ENCODE assay signal across 29 cellular contexts in genomic region chr12:15458008-15458407, GRCh38.
"Had no signal": no experiment of that assay in that cellular context is flagged by ENCODE, and none has a peak within 500 bp of the region (broad histone marks: within the 10 kb centered on the region; RNA-seq: fewer than 3 reads in every experiment).

No MANE protein-coding gene starts in this region.

- H3K27me3 Mint-ChIP-seq: progenitor cell of endocrine pancreas; stimulated activated naive B cell treated with anti-CD40 and anti-IgM and Interleukin-4, amounts not matched to agents 10 μg/mL and 1 μg/mL and 100 μg/mL, for 72 hours had no signal

- H3K36me3 Mint-ChIP-seq: stimulated activated effector memory CD8-positive, alpha-beta T cell treated with anti-CD3 and anti-CD28 coated beads, Interleukin-12 subunit alpha, Interleukin-12 subunit beta, amount 100 ng/mL, for 72 hours had no signal

- H3K27me3 ChIP-seq: neural progenitor cell, ovary, right lobe of liver, sigmoid colon, stomach, thyroid gland, tibial nerve, upper lobe of right lung, uterus had no signal

- H3K27ac Mint-ChIP-seq: naive thymus-derived CD8-positive, alpha-beta T cell; natural killer cell treated with Interleukin-12 subunit alpha and Interleukin-12 subunit beta and Interleukin-15 and Interleukin-18, amount 100 ng/mL, for 72 hours; nephron progenitor cell; neural progenitor cell; stimulated activated effector memory CD8-positive, alpha-beta T cell treated with anti-CD3 and anti-CD28 coated beads, Interleukin-12 subunit alpha, Interleukin-12 subunit beta, amount 100 ng/mL, for 72 hours; stimulated activated naive B cell treated with anti-CD40 and anti-IgM and Interleukin-4, amounts not matched to agents 10 μg/mL and 1 μg/mL and 100 μg/mL, for 72 hours; stimulated activated naive CD8-positive, alpha-beta T cell treated with anti-CD3 and anti-CD28 coated beads, Interleukin-15, Interleukin-2, amounts not matched to agents 100 ng/mL and 50 ng/mL, for 24 hours had no signal

- H3K4me2 ChIP-seq: neural progenitor cell had no signal

- ATAC-seq: naive thymus-derived CD8-positive, alpha-beta T cell; natural killer cell treated with Interleukin-12 subunit alpha and Interleukin-12 subunit beta and Interleukin-15 and Interleukin-18, amount 100 ng/mL, for 72 hours; psoas muscle; right cardiac atrium; right lobe of liver; stimulated activated effector memory CD8-positive, alpha-beta T cell treated with anti-CD3 and anti-CD28 coated beads, Interleukin-12 subunit alpha, Interleukin-12 subunit beta, amount 100 ng/mL, for 72 hours; stimulated activated naive B cell treated with anti-CD40 and anti-IgM and Interleukin-4, amounts not matched to agents 10 μg/mL and 1 μg/mL and 100 μg/mL, for 72 hours; upper lobe of right lung had no signal

- H2AFZ ChIP-seq: neural progenitor cell, parathyroid adenoma had no signal

- H3K4me1 Mint-ChIP-seq: nephron progenitor cell; neural progenitor cell; stimulated activated effector memory CD8-positive, alpha-beta T cell treated with anti-CD3 and anti-CD28 coated beads, Interleukin-12 subunit alpha, Interleukin-12 subunit beta, amount 100 ng/mL, for 72 hours had no signal

- H3K4me3 ChIP-seq: neural progenitor cell, ovary, psoas muscle, right lobe of liver, sigmoid colon, stomach, thoracic aorta, thyroid gland, tibial nerve, upper lobe of right lung, uterus had no signal

- H3K9me3 ChIP-seq: ovary, thyroid gland, upper lobe of right lung, uterus had no signal

- H3K79me2 ChIP-seq: parathyroid adenoma had no signal

- H3K36me3 ChIP-seq: neural progenitor cell, ovary, right lobe of liver, sigmoid colon, stomach, thoracic aorta, thyroid gland, tibial nerve, upper lobe of right lung, uterus had no signal

- H3K4me1 ChIP-seq: neural progenitor cell, parathyroid adenoma, psoas muscle, right lobe of liver, sigmoid colon, stomach, thyroid gland, tibial nerve, upper lobe of right lung, uterus had no signal

- H3K9ac ChIP-seq: neural progenitor cell, parathyroid adenoma had no signal

- DNase-seq: naive thymus-derived CD8-positive, alpha-beta T cell; nephron progenitor cell; occipital lobe; ovary; posterior cingulate gyrus; psoas muscle; right cardiac atrium; right lobe of liver; sigmoid colon; small intestine; stimulated activated CD4-positive, alpha-beta T cell treated with anti-CD3 and anti-CD28 coated beads, Interleukin-15, amount 100 ng/mL, for 24 hours; stimulated activated CD4-positive, alpha-beta T cell treated with anti-CD3 and anti-CD28 coated beads, Interleukin-2, amount 100 ng/mL, for 24 hours; stimulated activated CD4-positive, alpha-beta T cell treated with anti-CD3 and anti-CD28 coated beads, Interleukin-2, amount 100 ng/mL, for 48 hours; stimulated activated CD4-positive, alpha-beta T cell treated with anti-CD3 and anti-CD28 coated beads, Interleukin-4, amount 100 ng/mL, for 24 hours; stimulated activated naive B cell treated with anti-CD40 and anti-IgM and Interleukin-4, amounts not matched to agents 10 μg/mL and 1 μg/mL and 100 μg/mL, for 72 hours; stimulated activated naive CD4-positive, alpha-beta T cell treated with Interleukin-2 at 50 U/mL for 16 hours; stomach; thyroid gland; trophoblast cell; upper lobe of right lung; uterus had no signal

- H3K4me3 Mint-ChIP-seq: naive thymus-derived CD8-positive, alpha-beta T cell; natural killer cell treated with Interleukin-12 subunit alpha and Interleukin-12 subunit beta and Interleukin-15 and Interleukin-18, amount 100 ng/mL, for 72 hours; nephron progenitor cell; neural progenitor cell; stimulated activated effector memory CD8-positive, alpha-beta T cell treated with anti-CD3 and anti-CD28 coated beads, Interleukin-12 subunit alpha, Interleukin-12 subunit beta, amount 100 ng/mL, for 72 hours; stimulated activated naive B cell treated with anti-CD40 and anti-IgM and Interleukin-4, amounts not matched to agents 10 μg/mL and 1 μg/mL and 100 μg/mL, for 72 hours; stimulated activated naive CD8-positive, alpha-beta T cell treated with anti-CD3 and anti-CD28 coated beads, Interleukin-15, Interleukin-2, amounts not matched to agents 100 ng/mL and 50 ng/mL, for 24 hours had no signal

- H3K27ac ChIP-seq: neural progenitor cell, ovary, parathyroid adenoma, psoas muscle, right lobe of liver, sigmoid colon, stomach, thoracic aorta, thyroid gland, tibial nerve, upper lobe of right lung, uterus had no signal
